ENCODE assay signal across 1 cellular context in the genomic region with DNA sequence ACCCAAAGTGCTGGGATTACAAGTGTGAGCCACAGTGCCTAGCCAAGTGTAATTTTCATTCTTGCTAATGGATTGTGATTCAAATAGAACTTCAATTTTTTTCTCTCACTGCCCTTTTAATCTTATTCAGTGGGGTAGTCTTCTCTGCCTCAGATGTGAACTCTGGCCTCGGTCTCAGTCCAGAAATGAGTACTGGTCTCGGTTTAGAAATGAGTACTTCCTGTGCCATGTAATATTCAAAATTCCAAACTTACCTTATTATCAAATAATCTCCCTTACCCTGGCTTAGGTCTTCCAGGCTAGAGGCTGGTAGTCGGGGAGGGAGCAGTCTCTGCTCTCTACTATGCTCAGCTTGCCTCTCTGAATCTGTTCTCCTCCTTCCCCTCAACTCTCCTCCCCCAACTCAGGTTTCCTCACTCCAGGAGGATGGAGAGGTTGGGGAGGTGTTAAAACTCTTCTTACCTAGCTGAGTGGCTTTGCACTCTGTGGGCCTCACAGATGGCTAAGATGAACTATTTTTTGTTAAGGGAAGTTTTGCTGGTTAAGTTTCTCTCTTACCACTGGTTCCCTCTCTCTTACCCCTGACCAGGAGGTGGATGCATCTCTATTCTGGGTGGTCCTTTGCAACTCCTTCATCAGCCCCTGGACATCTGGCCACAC.
TF ChIP-seq lines count a peak whose summit lies in the region.

No MANE protein-coding gene starts in this region.

TF ChIP-seq in WTC11, 78 proteins besides CTCF, POLR2A, EP300 and RAD21 (continued from another document):
- TF ChIP-seq, protein P1, sequence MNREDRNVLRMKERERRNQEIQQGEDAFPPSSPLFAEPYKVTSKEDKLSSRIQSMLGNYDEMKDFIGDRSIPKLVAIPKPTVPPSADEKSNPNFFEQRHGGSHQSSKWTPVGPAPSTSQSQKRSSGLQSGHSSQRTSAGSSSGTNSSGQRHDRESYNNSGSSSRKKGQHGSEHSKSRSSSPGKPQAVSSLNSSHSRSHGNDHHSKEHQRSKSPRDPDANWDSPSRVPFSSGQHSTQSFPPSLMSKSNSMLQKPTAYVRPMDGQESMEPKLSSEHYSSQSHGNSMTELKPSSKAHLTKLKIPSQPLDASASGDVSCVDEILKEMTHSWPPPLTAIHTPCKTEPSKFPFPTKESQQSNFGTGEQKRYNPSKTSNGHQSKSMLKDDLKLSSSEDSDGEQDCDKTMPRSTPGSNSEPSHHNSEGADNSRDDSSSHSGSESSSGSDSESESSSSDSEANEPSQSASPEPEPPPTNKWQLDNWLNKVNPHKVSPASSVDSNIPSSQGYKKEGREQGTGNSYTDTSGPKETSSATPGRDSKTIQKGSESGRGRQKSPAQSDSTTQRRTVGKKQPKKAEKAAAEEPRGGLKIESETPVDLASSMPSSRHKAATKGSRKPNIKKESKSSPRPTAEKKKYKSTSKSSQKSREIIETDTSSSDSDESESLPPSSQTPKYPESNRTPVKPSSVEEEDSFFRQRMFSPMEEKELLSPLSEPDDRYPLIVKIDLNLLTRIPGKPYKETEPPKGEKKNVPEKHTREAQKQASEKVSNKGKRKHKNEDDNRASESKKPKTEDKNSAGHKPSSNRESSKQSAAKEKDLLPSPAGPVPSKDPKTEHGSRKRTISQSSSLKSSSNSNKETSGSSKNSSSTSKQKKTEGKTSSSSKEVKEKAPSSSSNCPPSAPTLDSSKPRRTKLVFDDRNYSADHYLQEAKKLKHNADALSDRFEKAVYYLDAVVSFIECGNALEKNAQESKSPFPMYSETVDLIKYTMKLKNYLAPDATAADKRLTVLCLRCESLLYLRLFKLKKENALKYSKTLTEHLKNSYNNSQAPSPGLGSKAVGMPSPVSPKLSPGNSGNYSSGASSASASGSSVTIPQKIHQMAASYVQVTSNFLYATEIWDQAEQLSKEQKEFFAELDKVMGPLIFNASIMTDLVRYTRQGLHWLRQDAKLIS (CRISPR knock-in tag; IDR thresholded peaks at IDR 0.05; ENCODE audit: borderline replicate concordance): no peak
- TF ChIP-seq OVOL2 (CRISPR knock-in tag; IDR thresholded peaks at IDR 0.05; ENCODE audit: borderline replicate concordance): no peak
